1 cellular context compared by ENCODE assay signal in genomic region chr7:127928222-127928621, GRCh38.
TF ChIP-seq lines count a peak whose summit lies in the region.

No MANE protein-coding gene starts in this region.

TF ChIP-seq in GM12878, 131 proteins besides CTCF, POLR2A, EP300 and RAD21 (continued from another document):
- TF ChIP-seq DPF2 (IDR thresholded peaks at IDR 0.05) (no peak), MXI1 (IDR thresholded peaks at IDR 0.05; ENCODE audit: low read depth, low read length) (no peak), ATF7 (IDR thresholded peaks at IDR 0.05; ENCODE audit: low read depth) (no peak), NFIC (IDR thresholded peaks at IDR 0.05; ENCODE audit: low read depth, low read length) (no peak), BMI1 (IDR thresholded peaks at IDR 0.05; ENCODE audit: borderline replicate concordance) (no peak), ZNF217 (IDR thresholded peaks at IDR 0.05) (no peak)
